Comparison of ENCODE assay signal across 8 cellular contexts in the genomic region with DNA sequence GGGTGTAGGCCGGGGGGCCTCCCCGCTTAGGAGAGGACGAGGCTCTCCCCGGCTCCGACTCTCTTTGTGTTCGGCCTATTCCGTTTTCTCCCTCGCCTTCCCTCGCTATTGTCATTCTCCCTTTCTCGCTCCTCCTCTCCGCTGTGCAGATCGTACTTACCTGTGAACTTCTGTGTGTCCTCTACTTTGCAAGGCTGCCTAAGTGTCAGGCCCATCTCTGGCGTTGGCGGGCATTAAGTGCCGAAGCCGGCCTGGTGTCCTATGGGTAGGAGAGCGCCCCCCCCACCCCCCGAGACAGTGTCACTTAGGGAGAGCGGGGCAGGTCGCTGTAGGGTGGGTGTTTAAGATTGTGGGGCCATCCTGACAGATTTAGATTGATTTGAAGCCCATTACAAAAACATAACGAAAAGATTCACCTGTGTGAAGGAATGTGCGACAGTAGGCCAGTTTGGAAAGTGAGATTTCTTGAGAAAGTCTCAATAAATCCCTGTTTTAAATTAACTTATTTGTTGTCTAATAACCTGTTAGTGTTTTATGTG. TPM values are rescaled to one million over a fixed set of nuclear protein-coding genes. Genes with fewer than 3 reads are reported as not detected.
DNase-seq lines count a peak whose midpoint lies in the region; ATAC-seq and TF ChIP-seq lines count a peak whose summit lies in the region.

No MANE protein-coding gene starts in this region.

- H3K36me3 ChIP-seq in hepatocyte (replicated peaks; ENCODE audit: insufficient read depth, low read depth), result no peaks in the 10 kb centered on the region
- H3K36me3 ChIP-seq in gastrocnemius medialis, result peaks cover 0 to 22% of the 10 kb centered on the region in 2 donors

- peak overlapping the region; percentile 89 for H3K4me3 ChIP-seq in hepatocyte
- peak overlapping the region; percentile 83 to 99 (median 90) for H3K4me3 ChIP-seq in gastrocnemius medialis

- H3K9me3 ChIP-seq in hepatocyte (ENCODE audit: low read depth) (peaks cover 2% of the 10 kb centered on the region), gastrocnemius medialis (peaks cover 0 to 6% (median 0%) of the 10 kb centered on the region in 3 donors)

- H3K27me3 ChIP-seq in hepatocyte (no peaks in the 10 kb centered on the region), gastrocnemius medialis (no peaks in the 10 kb centered on the region)

- no peak for TF ChIP-seq POLR2A in gastrocnemius medialis (IDR thresholded peaks at IDR 0.05)

- POLR2A ChIA-PET in RWPE1 (lab: Yijun Ruan, JAX; ENCODE audit: low non-redundant PET), result no interaction called here

- H3K4me1 ChIP-seq in hepatocyte (ENCODE audit: insufficient read depth), result peaks cover 11% of the 10 kb centered on the region
- peaks cover 29% of the 10 kb centered on the region in 2 donors for H3K4me1 ChIP-seq in gastrocnemius medialis

- H3K27ac Mint-ChIP-seq in CD14-positive monocyte, result peak overlapping the region; percentile 90 to 100 (median 98)

- H3K27ac ChIP-seq in RWPE1 (peak overlapping the region; percentile 93), hepatocyte (peak overlapping the region; percentile 99), gastrocnemius medialis (peak overlapping the region; percentile 93 to 98 (median 96))

- no peaks in the 10 kb centered on the region for H3K9me2 ChIP-seq in hepatocyte (replicated peaks; ENCODE audit: insufficient read depth)

- ATAC-seq in GM19351 (IDR thresholded peaks at IDR 0.05; ENCODE audit: unreplicated experiment) (peak; percentile 43), HG03432 (IDR thresholded peaks at IDR 0.05; ENCODE audit: unreplicated experiment) (peak; percentile 37), gastrocnemius medialis (peak; percentile 63 to 68)

- peaks cover 32% of the 10 kb centered on the region for H3K4me1 Mint-ChIP-seq in CD14-positive monocyte

- peak overlapping the region; percentile 78 for H3K4me2 ChIP-seq in hepatocyte

- H3K4me3 Mint-ChIP-seq in CD14-positive monocyte, result peak overlapping the region; percentile 98 to 99

- 1% methylated on average over 15 of the region's 22 CpGs for WGBS in hepatocyte (ENCODE audit: low lambda C conversion rate, missing lambda C conversion rate)

- H3K27me3 Mint-ChIP-seq in CD14-positive monocyte (ENCODE audit: low read depth in 3 of 3), result no peaks in the 10 kb centered on the region

- CTCF ChIA-PET in RWPE1 (lab: Yijun Ruan, JAX), result interaction anchor here (0.7 kb wide), 1 partner anchor 48 kb away, joined by 3 read pairs; no protein-coding TSS in a partner anchor

- intact Hi-C loops in CD14-positive monocyte (cut with micrococcal nuclease), result loop anchor here (5.0 to 10.0 kb wide), 3 partner anchors 50 to 348 kb away; partner anchors contain the start of gene INSIG1 (in 1 of the 2)
- intact Hi-C loops in gastrocnemius medialis (cut with DNase I; ENCODE audit: low total_unique reads), result loop anchor here (2.0 to 5.0 kb wide), 3 partner anchors 62 to 642 kb away; partner anchors contain the start of gene PAXIP1

- in situ Hi-C loops in gastrocnemius medialis (cut with MboI; ENCODE audit: low sequenced_read_pairs in 4 of 4), result no loop called here

- peaks cover 51 to 57% of the 10 kb centered on the region in 2 donors for H3K36me3 Mint-ChIP-seq in CD14-positive monocyte

- H3K9me3 Mint-ChIP-seq in CD14-positive monocyte, result peaks cover 4 to 25% (median 15%) of the 10 kb centered on the region in 7 donors

- H3K79me2 ChIP-seq in hepatocyte, result peaks cover 70% of the 10 kb centered on the region

- peaks cover 24% of the 10 kb centered on the region for H4K20me1 ChIP-seq in hepatocyte (ENCODE audit: insufficient read depth, poor library complexity, severe bottlenecking)

- H2AFZ ChIP-seq in hepatocyte, result peak overlapping the region; percentile 95

- DNase-seq in CD14-positive monocyte (ENCODE audit: low spot score) (no peak), RWPE1 (ENCODE audit: low spot score) (peak; percentile 33), amygdala (lab: John Stamatoyannopoulos, UW) (peak in 30 of 56 donors; percentile 2 to 63 (median 32)), hepatocyte (ENCODE audit: low spot score) (peak; percentile 63), gastrocnemius medialis (peak in 1 of 2 donors; percentile 35), NCI-H2107 (lab: John Stamatoyannopoulos, UW) (no peak)

- no peak for TF ChIP-seq CTCF in CD14-positive monocyte (IDR thresholded peaks at IDR 0.05)
- no peak for TF ChIP-seq CTCF in RWPE1 (conservative IDR thresholded peaks at IDR 0.05; ENCODE audit: low read depth)
- no peak for TF ChIP-seq CTCF in hepatocyte (IDR thresholded peaks at IDR 0.05; ENCODE audit: poor library complexity)
- no peak for TF ChIP-seq CTCF in gastrocnemius medialis (IDR thresholded peaks at IDR 0.05 in 4 of 5, conservative IDR thresholded peaks at IDR 0.05 in 1 of 5)

RNA-seq across cellular contexts. Expression of gene RBM33, which starts 0.6 kb away (rescaled TPM):
- polyA plus RNA-seq in CD14-positive monocyte, result 10 to 100 TPM; 15.0 to 22.2 TPM
- total RNA-seq in hepatocyte, result 18.3 and 24.8 TPM in 2 replicates
- polyA plus RNA-seq in hepatocyte, result 40.8 and 42.7 TPM in 2 replicates
- total RNA-seq in gastrocnemius medialis, result 10 to 100 TPM; 16.6 to 30.0 (median 28.1) TPM

Comparison
In these comparisons a context has a peak if more than half of its experiments do, and no peak if none do; other contexts are left out.
1. DNase-seq: peak in RWPE1 (single experiment), amygdala (30 of 56) and hepatocyte (single experiment); none in CD14-positive monocyte (single experiment) and NCI-H2107 (single experiment).
2. Peak in every context shown above with its lines, with median percentiles within 50 percentile points of each other: ATAC-seq and H3K27ac ChIP-seq.